Comparison of ENCODE assay signal across 34 cellular contexts in genomic region chr20:40029589-40029988, GRCh38.
"Had no signal": no experiment of that assay in that cellular context is flagged by ENCODE, and none has a peak within 500 bp of the region (broad histone marks: within the 10 kb centered on the region; RNA-seq: fewer than 3 reads in every experiment).

No MANE protein-coding gene starts in this region.

- H3K9me3 ChIP-seq: MG63 had no signal

- H3K4me3 ChIP-seq: MG63 had no signal

- H3K36me3 ChIP-seq: MG63 had no signal

- H3K27me3 ChIP-seq: MG63 had no signal

- DNase-seq: Karpas-422, Kasumi-1, MG63, MM.1S, MV-4-11, NCI-H1048, NCI-H1092, NCI-H1092 treated with DMSO at 0.1 percent for 48 hours, NCI-H1105, NCI-H1105 treated with DMSO at 0.1 percent for 48 hours, NCI-H1417, NCI-H1417 treated with DMSO at 0.1 percent for 48 hours, NCI-H1436, NCI-H1436 treated with DMSO at 0.1 percent for 48 hours, NCI-H146, NCI-H1694, NCI-H1694 treated with DMSO at 0.1 percent for 48 hours, NCI-H187, NCI-H187 treated with DMSO at 0.1 percent for 48 hours, NCI-H1930, NCI-H2029, NCI-H2029 treated with DMSO at 0.1 percent for 48 hours, NCI-H2081, NCI-H2081 treated with DMSO at 0.1 percent for 48 hours, NCI-H2107, NCI-H2171, NCI-H2227 treated with DMSO at 0.1 percent for 48 hours, NCI-H226, NCI-H345, NCI-H446, NCI-H446 treated with DMSO at 0.1 percent for 48 hours, NCI-H510A, NCI-H510A treated with DMSO at 0.1 percent for 48 hours, NCI-H524 treated with DMSO at 0.1 percent for 48 hours had no signal
